Comparison of ENCODE assay signal across 10 cellular contexts in genomic region chr6:31169858-31170599, GRCh38. TPM values are rescaled to one million over a fixed set of nuclear protein-coding genes. Genes with fewer than 3 reads are reported as not detected.
DNase-seq lines count a peak whose midpoint lies in the region; TF ChIP-seq lines count a peak whose summit lies in the region.
"Not testable (repeated sequence)": the region's sequence is repeated elsewhere in the genome, so short reads cannot be mapped to it uniquely, and the experiment has no call there.
"Had no signal": no experiment of that assay in that cellular context is flagged by ENCODE, and none has a peak within 500 bp of the region (broad histone marks: within the 10 kb centered on the region; RNA-seq: fewer than 3 reads in every experiment).

No MANE protein-coding gene starts in this region.

- H3K4ac ChIP-seq in mesendoderm (ENCODE audit: low read depth, low read length) = not testable (repeated sequence)

- peaks cover 46% of the 10 kb centered on the region for H3K79me2 ChIP-seq in mesendoderm (ENCODE audit: control insufficient read depth, insufficient read depth, low read length)

- peak overlapping the region; percentile 53 for H3K4me2 ChIP-seq in mesendoderm (ENCODE audit: low read length)

- H3K9ac ChIP-seq in NT2/D1 (ENCODE audit: insufficient read length, low read depth) (peak overlapping the region; percentile 95), iPS-18a (ENCODE audit: low read length) (peak overlapping the region; percentile 72), mesendoderm (ENCODE audit: low read length) (peak overlapping the region; percentile 72)
- H3K9ac ChIP-seq in endodermal cell (ENCODE audit: extremely low read depth, low read length, poor library complexity, severe bottlenecking) = not testable (repeated sequence)

- peak overlapping the region; percentile 93 for H3K4me3 ChIP-seq in H7 (ENCODE audit: insufficient read depth, low read depth, low read length)
- peak overlapping the region; percentile 72 for H3K4me3 ChIP-seq in NT2/D1 (ENCODE audit: insufficient read length, low read depth)
- not testable (repeated sequence) for H3K4me3 ChIP-seq in endodermal cell (ENCODE audit: low read length)
- H3K4me3 ChIP-seq in iPS-18a (ENCODE audit: low read length) = peak overlapping the region; percentile 97
- peak overlapping the region; percentile 49 for H3K4me3 ChIP-seq in mesendoderm (ENCODE audit: low read length)

- WGBS in endodermal cell (ENCODE audit: insufficient coverage in 1 of 2, insufficient read length in 1 of 2), 2 experiments = 27 to 38% methylated on average over 8 to 23 of the region's 23 CpGs
- no CpG with 5 or more reads among the region's 23 CpGs for WGBS in mesendoderm (ENCODE audit: extremely low coverage, insufficient coverage, low lambda C conversion rate)

- H2BK120ac ChIP-seq in mesendoderm (ENCODE audit: low read depth, low read length) = not testable (repeated sequence)

- not testable (repeated sequence) for H2AK5ac ChIP-seq in mesendoderm (ENCODE audit: low read length)

- H3K27ac Mint-ChIP-seq in endodermal cell = peak overlapping the region; percentile 11

- not testable (repeated sequence) for H3K9me3 Mint-ChIP-seq in endodermal cell

- H3K36me3 ChIP-seq in H7 (replicated peaks; ENCODE audit: control insufficient read depth, insufficient read depth, low read length) (peaks cover 25% of the 10 kb centered on the region), NT2/D1 (ENCODE audit: insufficient read depth, insufficient read length, low read length) (peaks cover 37% of the 10 kb centered on the region), iPS-18a (ENCODE audit: control insufficient read depth, low read depth, low read length) (peaks cover 19% of the 10 kb centered on the region)
- not testable (repeated sequence) for H3K36me3 ChIP-seq in endodermal cell (ENCODE audit: control insufficient read depth, insufficient read depth, low read length); mesendoderm (ENCODE audit: control insufficient read depth, insufficient read depth, low read length)

- H3K27me3 Mint-ChIP-seq in endodermal cell (ENCODE audit: insufficient read depth) = not testable (repeated sequence)

- H3K27ac ChIP-seq in endodermal cell (ENCODE audit: low read depth, low read length); iPS-18a (ENCODE audit: low read length): not testable (repeated sequence)
- peak overlapping the region; percentile 46 for H3K27ac ChIP-seq in mesendoderm (ENCODE audit: low read depth, low read length)

- not testable (repeated sequence) for H2BK5ac ChIP-seq in mesendoderm (ENCODE audit: low read length)

- H2BK15ac ChIP-seq in mesendoderm (replicated peaks; ENCODE audit: low read depth) = not testable (repeated sequence)

- DNase-seq in H7; NT2/D1 (ENCODE audit: low read depth, low spot score); mesendoderm: not testable (repeated sequence)
- peak; percentile 63 for DNase-seq in endodermal cell

- H3K23ac ChIP-seq in mesendoderm (ENCODE audit: low read length) = not testable (repeated sequence)

- not testable (repeated sequence) for H3K4me1 ChIP-seq in NT2/D1 (ENCODE audit: insufficient read depth, insufficient read length)
- H3K4me1 ChIP-seq in endodermal cell (ENCODE audit: control insufficient read depth, insufficient read depth, low read length) (peaks cover 19% of the 10 kb centered on the region), iPS-18a (ENCODE audit: control insufficient read depth, low read depth, low read length) (peaks cover 36% of the 10 kb centered on the region), mesendoderm (ENCODE audit: control insufficient read depth, low read depth, low read length) (peaks cover 14% of the 10 kb centered on the region)

- not testable (repeated sequence) for H3K27me3 ChIP-seq in H7 (ENCODE audit: control insufficient read depth, insufficient read depth, low read length); NT2/D1 (ENCODE audit: insufficient read depth, insufficient read length); endodermal cell (ENCODE audit: control insufficient read depth, insufficient read depth, low read length, poor library complexity, severe bottlenecking); iPS-18a (ENCODE audit: control insufficient read depth, insufficient read depth, low read length); mesendoderm (ENCODE audit: insufficient read depth, low read length, poor library complexity)

- not testable (repeated sequence) for TF ChIP-seq CTCF in endodermal cell (conservative IDR thresholded peaks at IDR 0.05)

- peaks cover 12% of the 10 kb centered on the region for H3K36me3 Mint-ChIP-seq in endodermal cell (ENCODE audit: low read depth)

- H3K79me1 ChIP-seq in mesendoderm (ENCODE audit: low read length) = not testable (repeated sequence)

- H4K5ac ChIP-seq in mesendoderm (ENCODE audit: low read length) = not testable (repeated sequence)

- H3K9me3 ChIP-seq in NT2/D1 (ENCODE audit: insufficient read depth, low read length); endodermal cell (ENCODE audit: control insufficient read depth, low read length); iPS-18a (ENCODE audit: control insufficient read depth, low read depth, low read length): not testable (repeated sequence)

- H4K8ac ChIP-seq in mesendoderm (ENCODE audit: low read depth, low read length) = not testable (repeated sequence)

- H3K4me3 Mint-ChIP-seq in endodermal cell = peak overlapping the region; percentile 67

- peaks cover 44% of the 10 kb centered on the region for H3K4me1 Mint-ChIP-seq in endodermal cell

- H3K18ac ChIP-seq in mesendoderm (ENCODE audit: low read length) = peak overlapping the region; percentile 91

- H3K56ac ChIP-seq in mesendoderm (ENCODE audit: low read length) = peak overlapping the region; percentile 82

RNA-seq across cellular contexts. Expression of gene POU5F1, which starts 0.5 kb away (rescaled TPM):
- 4,433 and 5,140 TPM in 2 replicates for total RNA-seq in H7 (2014; rRNA removed; shearing (Covaris generic))
- total RNA-seq in endodermal cell = 100 to 1,000 TPM; 106 to 687 TPM
- 139 TPM for polyA plus RNA-seq in endodermal cell (2013, experiment 1 of 2)
- polyA plus RNA-seq in endodermal cell (2013, experiment 2 of 2) = 45.7 TPM
- polyA plus RNA-seq in mesendoderm (2013, experiment 1 of 2) = 2,778 TPM
- polyA plus RNA-seq in mesendoderm (2013, experiment 2 of 2) = 2,807 TPM
- total RNA-seq: A673, H4, NCI-H460, PC-3 had no signal

RNA-seq across cellular contexts. Expression of gene TCF19, which starts 11.6 kb away (rescaled TPM):
- 26.8 and 34.3 TPM in 2 replicates for total RNA-seq in H7 (2014; rRNA removed; shearing (Covaris generic))
- total RNA-seq in endodermal cell = 10 to 100 TPM; 10.8 to 12.5 TPM
- polyA plus RNA-seq in endodermal cell (2013, experiment 1 of 2) = 10.0 TPM
- 11.1 TPM for polyA plus RNA-seq in endodermal cell (2013, experiment 2 of 2)
- 12.1 TPM for polyA plus RNA-seq in mesendoderm (2013, experiment 1 of 2)
- 12.5 TPM for polyA plus RNA-seq in mesendoderm (2013, experiment 2 of 2)

RNA-seq across cellular contexts. Expression of gene CCHCR1, which starts 12.4 kb away (rescaled TPM):
- total RNA-seq in H7 (2014; rRNA removed; shearing (Covaris generic)) = 54.0 and 74.8 TPM in 2 replicates
- 10 to 100 TPM; 56.5 to 73.6 TPM for total RNA-seq in endodermal cell
- polyA plus RNA-seq in endodermal cell (2013, experiment 1 of 2) = 31.6 TPM
- 31.4 TPM for polyA plus RNA-seq in endodermal cell (2013, experiment 2 of 2)
- 9.5 TPM for polyA plus RNA-seq in mesendoderm (2013, experiment 1 of 2)
- 9.5 TPM for polyA plus RNA-seq in mesendoderm (2013, experiment 2 of 2)

RNA-seq across cellular contexts. Expression of gene PSORS1C2, which starts 31.2 kb away (rescaled TPM):
- total RNA-seq in H7 (2014; rRNA removed; shearing (Covaris generic)) = 0.07 TPM in 1 of 2 replicates, not detected in the other
- total RNA-seq in endodermal cell = not detected
- polyA plus RNA-seq in endodermal cell (2013, experiment 1 of 2) = not detected
- not detected for polyA plus RNA-seq in endodermal cell (2013, experiment 2 of 2)
- polyA plus RNA-seq in mesendoderm (2013, experiment 1 of 2) = 2.3 TPM
- 2.3 TPM for polyA plus RNA-seq in mesendoderm (2013, experiment 2 of 2)
- total RNA-seq: A673, H4, HFFc6, NCI-H460, PC-3 had no signal

RNA-seq across cellular contexts. Expression of gene CDSN, which starts 49.8 kb away (rescaled TPM):
- not detected in 2 replicates for total RNA-seq in H7 (2014; rRNA removed; shearing (Covaris generic))
- not detected for total RNA-seq in endodermal cell
- not detected for polyA plus RNA-seq in endodermal cell (2013, experiment 1 of 2)
- polyA plus RNA-seq in endodermal cell (2013, experiment 2 of 2) = not detected
- not detected for polyA plus RNA-seq in mesendoderm (2013, experiment 1 of 2)
- polyA plus RNA-seq in mesendoderm (2013, experiment 2 of 2) = not detected
- total RNA-seq: A673, H4, HFFc6, NCI-H460 had no signal
